ENCODE assay signal across 8 cellular contexts in genomic region chr6:16318538-16318937, GRCh38.
DNase-seq lines count a peak whose midpoint lies in the region; ATAC-seq lines count a peak whose summit lies in the region.
"Had no signal": no experiment of that assay in that cellular context is flagged by ENCODE, and none has a peak within 500 bp of the region (broad histone marks: within the 10 kb centered on the region; RNA-seq: fewer than 3 reads in every experiment).

No MANE protein-coding gene starts in this region.

- intact Hi-C loops in activated naive CD4-positive, alpha-beta T cell treated with anti-CD3 and anti-CD28 coated beads for 36 hours (cut with micrococcal nuclease) = no loop called here

- peak; percentile 45 for ATAC-seq in stimulated activated effector memory CD8-positive, alpha-beta T cell treated with anti-CD3 and anti-CD28 coated beads, Interleukin-12 subunit alpha, Interleukin-12 subunit beta, amount 100 ng/mL, for 72 hours
- no peak for ATAC-seq in HG03521 (IDR thresholded peaks at IDR 0.05; ENCODE audit: unreplicated experiment)
- no peak for ATAC-seq in GM19328 (IDR thresholded peaks at IDR 0.05; ENCODE audit: unreplicated experiment)
- no peak for ATAC-seq in HG02852 (IDR thresholded peaks at IDR 0.05; ENCODE audit: unreplicated experiment)
- ATAC-seq: Panc1 had no signal

- no peaks in the 10 kb centered on the region for H3K36me3 Mint-ChIP-seq in activated naive CD4-positive, alpha-beta T cell treated with anti-CD3 and anti-CD28 coated beads for 36 hours (ENCODE audit: low read depth)
- peaks cover 0 to 4% (median 3%) of the 10 kb centered on the region in 3 donors for H3K36me3 Mint-ChIP-seq in immature natural killer cell
- peaks cover 71% of the 10 kb centered on the region for H3K36me3 Mint-ChIP-seq in stimulated activated effector memory CD8-positive, alpha-beta T cell treated with anti-CD3 and anti-CD28 coated beads, Interleukin-12 subunit alpha, Interleukin-12 subunit beta, amount 100 ng/mL, for 72 hours

- H3K4me3 Mint-ChIP-seq in activated naive CD4-positive, alpha-beta T cell treated with anti-CD3 and anti-CD28 coated beads for 36 hours = no peak overlapping the region
- peak overlapping the region; percentile 72 to 80 (median 77) for H3K4me3 Mint-ChIP-seq in immature natural killer cell
- peak overlapping the region; percentile 65 for H3K4me3 Mint-ChIP-seq in stimulated activated effector memory CD8-positive, alpha-beta T cell treated with anti-CD3 and anti-CD28 coated beads, Interleukin-12 subunit alpha, Interleukin-12 subunit beta, amount 100 ng/mL, for 72 hours

- H3K27me3 Mint-ChIP-seq in activated naive CD4-positive, alpha-beta T cell treated with anti-CD3 and anti-CD28 coated beads for 36 hours (ENCODE audit: low read depth) = no peaks in the 10 kb centered on the region
- H3K27me3 Mint-ChIP-seq in immature natural killer cell (ENCODE audit: low read depth in 3 of 3) = peaks cover 11 to 16% (median 14%) of the 10 kb centered on the region in 3 donors

- no peaks in the 10 kb centered on the region for H3K9me3 Mint-ChIP-seq in activated naive CD4-positive, alpha-beta T cell treated with anti-CD3 and anti-CD28 coated beads for 36 hours
- no peaks in the 10 kb centered on the region for H3K9me3 Mint-ChIP-seq in immature natural killer cell
- H3K9me3 Mint-ChIP-seq in stimulated activated effector memory CD8-positive, alpha-beta T cell treated with anti-CD3 and anti-CD28 coated beads, Interleukin-12 subunit alpha, Interleukin-12 subunit beta, amount 100 ng/mL, for 72 hours = no peaks in the 10 kb centered on the region

- peak overlapping the region; percentile 85 for H3K27ac Mint-ChIP-seq in activated naive CD4-positive, alpha-beta T cell treated with anti-CD3 and anti-CD28 coated beads for 36 hours
- H3K27ac Mint-ChIP-seq in immature natural killer cell = peak overlapping the region; percentile 69 to 96 (median 92)
- peak overlapping the region; percentile 87 for H3K27ac Mint-ChIP-seq in stimulated activated effector memory CD8-positive, alpha-beta T cell treated with anti-CD3 and anti-CD28 coated beads, Interleukin-12 subunit alpha, Interleukin-12 subunit beta, amount 100 ng/mL, for 72 hours

- peaks cover 64% of the 10 kb centered on the region for H3K4me1 Mint-ChIP-seq in activated naive CD4-positive, alpha-beta T cell treated with anti-CD3 and anti-CD28 coated beads for 36 hours (ENCODE audit: low read depth)
- H3K4me1 Mint-ChIP-seq in immature natural killer cell = peaks cover 64 to 70% of the 10 kb centered on the region in 2 donors
- H3K4me1 Mint-ChIP-seq in stimulated activated effector memory CD8-positive, alpha-beta T cell treated with anti-CD3 and anti-CD28 coated beads, Interleukin-12 subunit alpha, Interleukin-12 subunit beta, amount 100 ng/mL, for 72 hours = peaks cover 82% of the 10 kb centered on the region

- CTCF ChIA-PET in activated naive CD4-positive, alpha-beta T cell treated with anti-CD3 and anti-CD28 coated beads for 36 hours (lab: Charles Lee) = interaction anchor here (0.6 to 9.0 kb wide), 10 partner anchors 14 to 448 kb away, joined by 3 to 64 read pairs (median 5); partner anchors contain the start of gene GMPR

- DNase-seq in LHCN-M2 (ENCODE audit: low read depth) (peak; percentile 95), immature natural killer cell (peak in 1 of 3 donors; percentile 14)
- DNase-seq in activated naive CD4-positive, alpha-beta T cell treated with anti-CD3 and anti-CD28 coated beads for 36 hours = peak; percentile 72
- DNase-seq in stimulated activated effector memory CD8-positive, alpha-beta T cell treated with anti-CD3 and anti-CD28 coated beads, Interleukin-12 subunit alpha, Interleukin-12 subunit beta, amount 100 ng/mL, for 72 hours (ENCODE audit: low spot score in 2 of 2) = peak in 1 of 2 donors; percentile 61
